ENCODE assay signal across 8 cellular contexts in the genomic region with DNA sequence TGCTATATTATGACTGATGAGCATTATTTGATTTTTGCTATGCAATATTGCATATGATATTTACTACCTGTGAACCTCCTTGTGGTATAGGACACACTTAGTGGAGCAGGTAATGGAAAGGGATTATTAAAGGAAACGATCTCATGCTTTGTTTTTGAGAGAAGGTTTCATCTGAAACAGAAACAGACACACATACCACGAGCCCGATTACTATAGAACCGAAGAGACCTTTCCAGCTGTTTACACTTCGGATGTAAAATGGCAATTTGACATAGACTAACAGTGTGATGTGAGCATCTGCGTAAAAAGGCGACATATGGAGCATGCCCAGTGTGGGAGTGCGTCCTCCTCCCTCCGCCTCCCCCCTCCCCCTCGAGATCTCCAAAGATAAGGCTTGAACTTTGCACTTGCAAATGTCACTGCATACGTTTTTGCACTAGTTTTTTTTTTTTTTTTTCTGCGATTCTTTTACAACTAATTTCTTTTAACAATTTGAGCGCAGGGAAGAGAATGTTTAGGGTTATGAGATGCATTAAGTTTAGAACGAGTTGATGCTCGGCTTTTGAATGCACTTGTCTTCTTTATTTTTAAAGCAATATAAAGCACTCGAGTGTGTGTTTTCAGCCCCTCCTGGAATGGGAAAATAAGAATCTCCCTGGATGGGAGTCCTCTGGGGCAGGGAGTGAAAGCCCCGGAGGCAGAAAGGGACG.
DNase-seq lines count a peak whose midpoint lies in the region; ATAC-seq and TF ChIP-seq lines count a peak whose summit lies in the region.

No MANE protein-coding gene starts in this region.

- H3K9me3 ChIP-seq in left ventricle myocardium inferior (replicated peaks), result no peaks in the 10 kb centered on the region
- H3K9me3 ChIP-seq in stomach, result no peaks in the 10 kb centered on the region
- H3K9me3 ChIP-seq in thyroid gland, result no peaks in the 10 kb centered on the region

- H3K4me3 ChIP-seq in left ventricle myocardium inferior (peak overlapping the region; percentile 48), stomach (peak overlapping the region in 3 of 4 donors; percentile 4 to 24 (median 7)), thyroid gland (replicated peaks in 1 of 3) (no peak overlapping the region)

- ATAC-seq in HG02759 (IDR thresholded peaks at IDR 0.05; ENCODE audit: unreplicated experiment), result peak; percentile 44

- DNase-seq in NCI-H1436 (lab: John Stamatoyannopoulos, UW) (peak; percentile 15), NCI-H1436 treated with DMSO at 0.1 percent for 48 hours (lab: John Stamatoyannopoulos, UW) (no peak), SHP77 (lab: John Stamatoyannopoulos, UW) (peak; percentile 48 to 77), left ventricle myocardium inferior (no peak), stomach (no peak), NCI-H128 (lab: John Stamatoyannopoulos, UW; ENCODE audit: unreplicated experiment) (no peak), thyroid gland (no peak)

- TF ChIP-seq CTCF in left ventricle myocardium inferior (IDR thresholded peaks at IDR 0.05; ENCODE audit: borderline replicate concordance), result no peak
- no peak for TF ChIP-seq CTCF in stomach (IDR thresholded peaks at IDR 0.05)
- no peak for TF ChIP-seq CTCF in thyroid gland (IDR thresholded peaks at IDR 0.05)

- no peaks in the 10 kb centered on the region for H3K27me3 ChIP-seq in left ventricle myocardium inferior (ENCODE audit: low read depth)
- no peaks in the 10 kb centered on the region for H3K27me3 ChIP-seq in stomach
- no peaks in the 10 kb centered on the region for H3K27me3 ChIP-seq in thyroid gland

- TF ChIP-seq POLR2A in stomach (IDR thresholded peaks at IDR 0.05) (no peak), thyroid gland (IDR thresholded peaks at IDR 0.05) (no peak)

- no peak for TF ChIP-seq EP300 in stomach (IDR thresholded peaks at IDR 0.05)

- no peaks in the 10 kb centered on the region for H3K36me3 ChIP-seq in left ventricle myocardium inferior
- H3K36me3 ChIP-seq in stomach, result no peaks in the 10 kb centered on the region
- no peaks in the 10 kb centered on the region for H3K36me3 ChIP-seq in thyroid gland

- H3K27ac ChIP-seq in left ventricle myocardium inferior (replicated peaks) (peak overlapping the region; percentile 76), stomach (no peak overlapping the region), thyroid gland (no peak overlapping the region)

- H3K4me1 ChIP-seq in left ventricle myocardium inferior (peaks cover 59% of the 10 kb centered on the region), stomach (peaks cover 0 to 13% (median 6%) of the 10 kb centered on the region in 4 donors), thyroid gland (no peaks in the 10 kb centered on the region)

- intact Hi-C loops in left ventricle myocardium inferior (cut with micrococcal nuclease) (no loop called here), stomach (cut with DNase I; ENCODE audit: low total_unique reads) (no loop called here), thyroid gland (cut with DNase I) (no loop called here)

- WGBS in stomach, 5 donors, result 8 to 22% (median 9%) methylated on average over 18 of the region's 18 CpGs
- WGBS in thyroid gland, 2 donors, result 9 to 11% methylated on average over 18 of the region's 18 CpGs

Comparison
In these comparisons a context has a peak if more than half of its experiments do, and no peak if none do; other contexts are left out.
1. DNase-seq: peak in NCI-H1436 (single experiment) and SHP77 (2 of 2); none in NCI-H1436 treated with DMSO at 0.1 percent for 48 hours (single experiment), left ventricle myocardium inferior (single experiment), stomach (single experiment), NCI-H128 (single experiment) and thyroid gland (0 of 2).
2. H3K4me3 ChIP-seq: peak in left ventricle myocardium inferior (single experiment) and stomach (3 of 4); none in thyroid gland (0 of 3).